Comparison of ENCODE assay signal across 1 cellular context in genomic region chr16:8678068-8678927, GRCh38.
TF ChIP-seq lines count a peak whose summit lies in the region.

No MANE protein-coding gene starts in this region.

TF ChIP-seq in HepG2, 621 proteins besides CTCF, POLR2A, EP300 and RAD21 (continued from another document):
- peak; percentile 42; the same call in 1 of the 2 replicates for TF ChIP-seq ZNF292 (CRISPR knock-in tag; IDR thresholded peaks at IDR 0.05; ENCODE audit: borderline replicate concordance, low read depth)
- no peak for TF ChIP-seq PTBP1 (IDR thresholded peaks at IDR 0.05; ENCODE audit: low read depth, low read length, poor library complexity, severe bottlenecking)
- TF ChIP-seq HMG20A (CRISPR knock-in tag; IDR thresholded peaks at IDR 0.05; ENCODE audit: borderline replicate concordance) = peak; percentile 98
- no peak for TF ChIP-seq ZNF296 (CRISPR knock-in tag; conservative IDR thresholded peaks at IDR 0.05)
